ENCODE assay signal across 10 cellular contexts in the genomic region with DNA sequence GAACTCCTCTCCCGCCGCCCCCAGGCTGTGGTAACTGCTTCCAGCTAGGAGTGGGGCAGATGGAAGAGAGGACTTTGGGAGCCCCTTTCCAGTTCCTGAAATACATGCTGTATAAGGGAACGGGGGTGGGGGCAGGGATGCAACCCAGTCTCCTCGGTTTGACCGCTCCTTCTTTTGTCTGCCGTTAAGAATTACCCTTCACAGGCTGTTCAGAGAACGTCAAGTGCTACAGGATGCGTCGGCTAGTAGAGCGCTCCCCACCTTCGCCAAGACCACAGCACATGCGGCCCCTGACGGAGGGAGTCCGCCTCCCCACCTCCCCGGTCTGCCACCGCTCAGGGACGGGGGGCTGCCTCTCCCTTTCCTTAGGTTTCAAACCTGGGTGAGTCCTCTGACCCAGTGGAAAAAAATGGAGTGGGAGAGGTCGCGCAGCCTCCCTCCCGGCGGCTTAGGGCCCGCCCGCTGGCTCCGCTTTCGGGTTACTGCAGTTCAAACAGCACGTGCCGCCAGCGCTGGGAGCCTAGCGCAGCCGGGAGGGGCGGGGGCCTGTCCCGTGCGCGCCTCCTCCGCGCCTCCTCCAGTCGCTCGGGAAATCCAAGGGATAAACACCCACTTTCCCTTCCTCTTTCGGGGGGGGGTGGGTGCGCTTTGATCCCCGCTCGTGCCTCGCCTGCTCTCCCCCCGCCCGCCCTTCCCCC. TPM values are rescaled to one million over a fixed set of nuclear protein-coding genes. Genes with fewer than 3 reads are reported as not detected.
A peak's percentile ranks its signal among the peaks of the same experiment; 100 is the strongest.
DNase-seq lines count a peak whose midpoint lies in the region; ATAC-seq and TF ChIP-seq lines count a peak whose summit lies in the region.
"Had no signal": no experiment of that assay in that cellular context is flagged by ENCODE, and none has a peak within 500 bp of the region (broad histone marks: within the 10 kb centered on the region; RNA-seq: fewer than 3 reads in every experiment).

No MANE protein-coding gene starts in this region.

- TF ChIP-seq RAD21 in SK-N-SH (IDR thresholded peaks at IDR 0.05; ENCODE audit: low read length) = no peak

- intact Hi-C loops in ovary (cut with DNase I) = loop anchor here in 1 of 4 donors (10.0 kb wide), 1 partner anchor 592 kb away; no protein-coding TSS in a partner anchor

- CTCF ChIA-PET in SK-N-SH (lab: Yijun Ruan, JAX) = interaction anchor here (0.8 to 0.9 kb wide), 2 partner anchors 437 to 597 kb away, joined by 5 to 6 read pairs; no protein-coding TSS in a partner anchor

- H3K9me3 ChIP-seq in BLaER1 (peaks cover 5% of the 10 kb centered on the region; the same call in 1 of the 2 replicates), SK-N-SH (no peaks in the 10 kb centered on the region), cardiac muscle cell (ENCODE audit: low read depth) (no peaks in the 10 kb centered on the region), ovary (no peaks in the 10 kb centered on the region)

- no peaks in the 10 kb centered on the region for H3K9me2 ChIP-seq in SK-N-SH

- H3K4me1 ChIP-seq in BLaER1 (peaks cover 47% of the 10 kb centered on the region), SK-N-SH (ENCODE audit: control insufficient read depth in 1 of 2, insufficient read depth in 2 of 2, low read depth in 1 of 2, low read length in 1 of 2) (peaks cover 0 to 16% of the 10 kb centered on the region in 2 experiments; a peak in 2 of 4 replicates), cardiac muscle cell (ENCODE audit: low read depth) (peaks cover 6% of the 10 kb centered on the region), ovary (ENCODE audit: insufficient read depth) (peaks cover 9% of the 10 kb centered on the region)

- no peaks in the 10 kb centered on the region for H3K79me2 ChIP-seq in SK-N-SH (ENCODE audit: insufficient read depth)

- 55% methylated on average over 38 of the region's 45 CpGs for WGBS in SK-N-SH (ENCODE audit: low lambda C conversion rate)
- WGBS in ovary, 3 donors = 6 to 12% (median 7%) methylated on average over 29 to 45 of the region's 45 CpGs

- H3F3A ChIP-seq in SK-N-SH (replicated peaks; ENCODE audit: insufficient read depth) = no peaks in the 10 kb centered on the region

- no peak for ATAC-seq in HG03097 (IDR thresholded peaks at IDR 0.05; ENCODE audit: low FRiP score, unreplicated experiment)
- no peak for ATAC-seq in HG02610 (IDR thresholded peaks at IDR 0.05; ENCODE audit: unreplicated experiment)

- H3K4me2 ChIP-seq in BLaER1 = peak overlapping the region; percentile 97
- H3K4me2 ChIP-seq in SK-N-SH = peak overlapping the region; percentile 41; the same call in 1 of the 2 replicates

- DNase-seq in SK-N-SH = peak; percentile 61
- DNase-seq in cardiac muscle cell (ENCODE audit: low read depth in 1 of 2, low spot score in 1 of 2) = peak; percentile 79 to 80
- DNase-seq in ovary = peak; percentile 67 to 84 (median 75)
- no peak for DNase-seq in NCI-H1694 treated with DMSO at 0.1 percent for 48 hours (lab: John Stamatoyannopoulos, UW)
- DNase-seq in NCI-H82 (lab: John Stamatoyannopoulos, UW) = no peak
- DNase-seq: NCI-H524 treated with DMSO at 0.1 percent for 48 hours had no signal

- POLR2A ChIA-PET in SK-N-SH (lab: Yijun Ruan, JAX) = no interaction called here

- no peak overlapping the region for H3K9ac ChIP-seq in BLaER1
- no peak overlapping the region for H3K9ac ChIP-seq in SK-N-SH

- no peak for TF ChIP-seq POLR2A in ovary (IDR thresholded peaks at IDR 0.05)

- no peak overlapping the region for H2AFZ ChIP-seq in SK-N-SH (ENCODE audit: low read depth)

- peaks cover 68% of the 10 kb centered on the region for H3K27me3 ChIP-seq in BLaER1
- peaks cover 44% of the 10 kb centered on the region for H3K27me3 ChIP-seq in SK-N-SH (ENCODE audit: insufficient read depth)
- H3K27me3 ChIP-seq in cardiac muscle cell = peaks cover 87% of the 10 kb centered on the region
- H3K27me3 ChIP-seq in ovary = no peaks in the 10 kb centered on the region

- H4K20me1 ChIP-seq in BLaER1 = peaks cover 46% of the 10 kb centered on the region
- no peaks in the 10 kb centered on the region for H4K20me1 ChIP-seq in SK-N-SH (ENCODE audit: insufficient read depth)

- H3K4me3 ChIP-seq in BLaER1 (0 out of 2 replicates have a peak overlapping the region, but pooled peaks have one; percentile 26), SK-N-SH (ENCODE audit: low read depth in 2 of 2, low read length in 1 of 2) (no peak overlapping the region), cardiac muscle cell (peak overlapping the region; percentile 25), ovary (peak overlapping the region; percentile 26)

- TF ChIP-seq EP300 in SK-N-SH (IDR thresholded peaks at IDR 0.05; ENCODE audit: borderline replicate concordance in 1 of 2, low read depth in 1 of 2, low read length in 1 of 2) (no peak), ovary (IDR thresholded peaks at IDR 0.05) (no peak)

- no peak overlapping the region for H3K27ac ChIP-seq in BLaER1
- H3K27ac ChIP-seq in SK-N-SH (ENCODE audit: low read depth in 2 of 2, low read length in 1 of 2) = no peak overlapping the region
- no peak overlapping the region for H3K27ac ChIP-seq in cardiac muscle cell
- no peak overlapping the region for H3K27ac ChIP-seq in ovary

- H3K36me3 ChIP-seq in BLaER1 (no peaks in the 10 kb centered on the region), SK-N-SH (replicated peaks in 1 of 2; ENCODE audit: control insufficient read depth in 1 of 2, insufficient read depth in 2 of 2, low read length in 1 of 2) (no peaks in the 10 kb centered on the region), cardiac muscle cell (no peaks in the 10 kb centered on the region), ovary (no peaks in the 10 kb centered on the region)

- TF ChIP-seq CTCF in SK-N-SH (IDR thresholded peaks at IDR 0.05) = no peak
- TF ChIP-seq CTCF in cardiac muscle cell (IDR thresholded peaks at IDR 0.05; ENCODE audit: low read depth, low read length) = no peak
- TF ChIP-seq CTCF in ovary (IDR thresholded peaks at IDR 0.05) = no peak

TF ChIP-seq in SK-N-SH, 30 proteins besides CTCF, POLR2A, EP300 and RAD21:
- no peak for TF ChIP-seq USF2 (IDR thresholded peaks at IDR 0.05; ENCODE audit: borderline replicate concordance, low read depth, low read length)
- TF ChIP-seq TEAD4 (IDR thresholded peaks at IDR 0.05; ENCODE audit: borderline replicate concordance, insufficient read depth) = no peak
- TF ChIP-seq TAF1 (IDR thresholded peaks at IDR 0.05; ENCODE audit: borderline replicate concordance, low read depth, low read length) = no peak
- no peak for TF ChIP-seq RXRA (IDR thresholded peaks at IDR 0.05; ENCODE audit: borderline replicate concordance, low read depth)
- TF ChIP-seq NRF1 (IDR thresholded peaks at IDR 0.05; ENCODE audit: low read depth, low read length) = no peak
- no peak for TF ChIP-seq ELF1 (IDR thresholded peaks at IDR 0.05)
- TF ChIP-seq YY1 (IDR thresholded peaks at IDR 0.05; ENCODE audit: low read depth) = no peak
- no peak for TF ChIP-seq POLR2AphosphoS5 (IDR thresholded peaks at IDR 0.05; ENCODE audit: low read depth, low read length)
- TF ChIP-seq GABPA (IDR thresholded peaks at IDR 0.05; ENCODE audit: low read depth) = no peak
- TF ChIP-seq CHD2 (IDR thresholded peaks at IDR 0.05; ENCODE audit: low read length, partially characterized antibody) = no peak
- no peak for TF ChIP-seq MXI1 (IDR thresholded peaks at IDR 0.05; ENCODE audit: low read depth, low read length)
- TF ChIP-seq FOXJ3 (CRISPR knock-in tag; IDR thresholded peaks at IDR 0.05) = no peak
- no peak for TF ChIP-seq FOSL2 (IDR thresholded peaks at IDR 0.05; ENCODE audit: borderline replicate concordance, low read depth)
TF ChIP-seq in SK-N-SH: peak in this region for 0.

RNA-seq across cellular contexts. Expression of gene CYP26B1, which starts 4.8 kb away (rescaled TPM):
- 0.26 and 0.33 TPM in 2 replicates for polyA plus RNA-seq in SK-N-SH (2012; rRNA removed)
- 0.18 TPM in 2 replicates for polyA plus RNA-seq in SK-N-SH (2012; cell fraction: cytosol; rRNA removed)
- 0.83 and 0.92 TPM in 2 replicates for polyA plus RNA-seq in SK-N-SH (2012; cell fraction: nucleus; rRNA removed)
- 3.1 and 3.6 TPM in 2 replicates for total RNA-seq in cardiac muscle cell
- polyA plus RNA-seq in cardiac muscle cell = 0.65 and 1.2 TPM in 2 replicates
- 10 to 100 TPM in 1 of 7 donors, 1 to 10 TPM in 6; 2.5 to 13.4 (median 5.8) TPM for total RNA-seq in ovary
- polyA plus RNA-seq in ovary = 1 to 10 TPM; 1.5 to 4.5 TPM
- total RNA-seq: activated CD8-positive, alpha-beta memory T cell treated with anti-CD3 and anti-CD28 coated beads for 36 hours had no signal

Comparison
In these comparisons a context has a peak if more than half of its experiments do, and no peak if none do; other contexts are left out.
1. H3K4me3 ChIP-seq: peak in BLaER1 (single experiment), cardiac muscle cell (single experiment) and ovary (single experiment); none in SK-N-SH (0 of 2).
2. DNase-seq: peak in SK-N-SH (single experiment), cardiac muscle cell (2 of 2) and ovary (5 of 5); none in NCI-H1694 treated with DMSO at 0.1 percent for 48 hours (single experiment) and NCI-H82 (single experiment).